Comparison of ENCODE assay signal across 30 cellular contexts in the genomic region with DNA sequence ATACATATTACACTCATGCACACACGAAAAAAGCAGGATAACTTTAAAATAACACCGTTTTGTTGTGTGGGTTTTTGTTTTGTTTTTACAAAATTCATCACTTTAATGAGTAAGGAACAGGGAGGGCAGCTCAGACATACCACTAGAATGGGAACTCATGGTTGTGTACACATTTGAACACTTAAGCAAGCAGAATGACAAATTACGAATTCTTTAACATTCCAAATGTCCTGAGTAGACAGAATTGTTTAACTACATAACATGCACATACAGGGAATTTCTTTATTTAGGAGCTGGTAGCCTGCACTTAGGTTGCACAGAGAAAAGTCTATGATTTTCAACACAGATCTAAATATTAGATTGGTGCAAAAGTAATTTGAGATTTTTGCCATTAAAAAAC.
"Had no signal": no experiment of that assay in that cellular context is flagged by ENCODE, and none has a peak within 500 bp of the region (broad histone marks: within the 10 kb centered on the region; RNA-seq: fewer than 3 reads in every experiment).

No MANE protein-coding gene starts in this region.

- H3K27ac ChIP-seq: left ventricle myocardium inferior, parathyroid adenoma, skin epidermis, stomach, testis, transverse colon, upper lobe of left lung had no signal

- H3K27me3 ChIP-seq: stomach, testis, thyroid gland, transverse colon, upper lobe of left lung had no signal

- H3K9me3 ChIP-seq: left ventricle myocardium inferior, mucosa of descending colon, stomach, testis, thyroid gland, transverse colon, upper lobe of left lung had no signal

- H3K9ac ChIP-seq: parathyroid adenoma had no signal

- DNase-seq: head of caudate nucleus; hippocampal formation; kidney glomerular epithelial cell; left cardiac atrium; left ventricle myocardium inferior; mesendoderm; mucosa of descending colon; naive thymus-derived CD4-positive, alpha-beta T cell; nucleus accumbens; retina; right cardiac atrium; stimulated activated CD4-positive, alpha-beta T cell treated with anti-CD3 and anti-CD28 coated beads, Interleukin-12 subunit alpha, Interleukin-12 subunit beta, amount 100 ng/mL, for 4 hours; stimulated activated CD4-positive, alpha-beta T cell treated with anti-CD3 and anti-CD28 coated beads, Interleukin-15, amount 100 ng/mL, for 24 hours; stimulated activated CD4-positive, alpha-beta T cell treated with anti-CD3 and anti-CD28 coated beads, Interleukin-2, amount 100 ng/mL, for 24 hours; stimulated activated CD4-positive, alpha-beta T cell treated with anti-CD3 and anti-CD28 coated beads, Interleukin-4, amount 100 ng/mL, for 1 hour; stimulated activated naive B cell treated with anti-CD40 and anti-IgM and Interleukin-4, amounts not matched to agents 10 μg/mL and 1 μg/mL and 100 μg/mL, for 72 hours; stimulated activated naive CD8-positive, alpha-beta T cell treated with anti-CD3 and anti-CD28 coated beads, Interleukin-15, Interleukin-2, amounts not matched to agents 100 U/mL and 50 U/mL, for 24 hours; stomach; testis; thyroid gland; transverse colon had no signal

- H3K4me1 ChIP-seq: left ventricle myocardium inferior, parathyroid adenoma, stomach, testis, transverse colon had no signal

- H3K27ac Mint-ChIP-seq: mesothelial cell of epicardium; naive thymus-derived CD4-positive, alpha-beta T cell; natural killer cell treated with Interleukin-12 subunit alpha and Interleukin-12 subunit beta and Interleukin-15 and Interleukin-18, amount 100 ng/mL, for 72 hours; stimulated activated naive B cell treated with anti-CD40 and anti-IgM and Interleukin-4, amounts not matched to agents 10 μg/mL and 1 μg/mL and 100 μg/mL, for 72 hours had no signal

- H3K27me3 Mint-ChIP-seq: naive thymus-derived CD4-positive, alpha-beta T cell; natural killer cell treated with Interleukin-12 subunit alpha and Interleukin-12 subunit beta and Interleukin-15 and Interleukin-18, amount 100 ng/mL, for 72 hours; stimulated activated naive B cell treated with anti-CD40 and anti-IgM and Interleukin-4, amounts not matched to agents 10 μg/mL and 1 μg/mL and 100 μg/mL, for 72 hours had no signal

- H3K4me3 ChIP-seq: left ventricle myocardium inferior, lung, mucosa of descending colon, skin epidermis, stomach, testis, thyroid gland, transverse colon, upper lobe of left lung had no signal

- FAIRE-seq: keratinocyte had no signal

- ATAC-seq: left cardiac atrium; mucosa of descending colon; naive thymus-derived CD4-positive, alpha-beta T cell; right cardiac atrium; sciatic nerve; stimulated activated naive B cell treated with anti-CD40 and anti-IgM and Interleukin-4, amounts not matched to agents 10 μg/mL and 1 μg/mL and 100 μg/mL, for 72 hours; stimulated activated naive CD8-positive, alpha-beta T cell treated with anti-CD3 and anti-CD28 coated beads, Interleukin-15, Interleukin-2, amounts not matched to agents 100 U/mL and 50 U/mL, for 24 hours had no signal

- H3K4me3 Mint-ChIP-seq: mesothelial cell of epicardium; naive thymus-derived CD4-positive, alpha-beta T cell; natural killer cell treated with Interleukin-12 subunit alpha and Interleukin-12 subunit beta and Interleukin-15 and Interleukin-18, amount 100 ng/mL, for 72 hours; neural crest cell; stimulated activated naive B cell treated with anti-CD40 and anti-IgM and Interleukin-4, amounts not matched to agents 10 μg/mL and 1 μg/mL and 100 μg/mL, for 72 hours had no signal

- H2AFZ ChIP-seq: parathyroid adenoma had no signal

- H3K4me1 Mint-ChIP-seq: neural crest cell; stimulated activated naive B cell treated with anti-CD40 and anti-IgM and Interleukin-4, amounts not matched to agents 10 μg/mL and 1 μg/mL and 100 μg/mL, for 72 hours had no signal

- H3K9me3 Mint-ChIP-seq: naive thymus-derived CD4-positive, alpha-beta T cell; natural killer cell treated with Interleukin-12 subunit alpha and Interleukin-12 subunit beta and Interleukin-15 and Interleukin-18, amount 100 ng/mL, for 72 hours; neural crest cell; stimulated activated naive B cell treated with anti-CD40 and anti-IgM and Interleukin-4, amounts not matched to agents 10 μg/mL and 1 μg/mL and 100 μg/mL, for 72 hours had no signal

- H3K79me2 ChIP-seq: parathyroid adenoma had no signal
